ENCODE assay signal across 8 cellular contexts in the genomic region with DNA sequence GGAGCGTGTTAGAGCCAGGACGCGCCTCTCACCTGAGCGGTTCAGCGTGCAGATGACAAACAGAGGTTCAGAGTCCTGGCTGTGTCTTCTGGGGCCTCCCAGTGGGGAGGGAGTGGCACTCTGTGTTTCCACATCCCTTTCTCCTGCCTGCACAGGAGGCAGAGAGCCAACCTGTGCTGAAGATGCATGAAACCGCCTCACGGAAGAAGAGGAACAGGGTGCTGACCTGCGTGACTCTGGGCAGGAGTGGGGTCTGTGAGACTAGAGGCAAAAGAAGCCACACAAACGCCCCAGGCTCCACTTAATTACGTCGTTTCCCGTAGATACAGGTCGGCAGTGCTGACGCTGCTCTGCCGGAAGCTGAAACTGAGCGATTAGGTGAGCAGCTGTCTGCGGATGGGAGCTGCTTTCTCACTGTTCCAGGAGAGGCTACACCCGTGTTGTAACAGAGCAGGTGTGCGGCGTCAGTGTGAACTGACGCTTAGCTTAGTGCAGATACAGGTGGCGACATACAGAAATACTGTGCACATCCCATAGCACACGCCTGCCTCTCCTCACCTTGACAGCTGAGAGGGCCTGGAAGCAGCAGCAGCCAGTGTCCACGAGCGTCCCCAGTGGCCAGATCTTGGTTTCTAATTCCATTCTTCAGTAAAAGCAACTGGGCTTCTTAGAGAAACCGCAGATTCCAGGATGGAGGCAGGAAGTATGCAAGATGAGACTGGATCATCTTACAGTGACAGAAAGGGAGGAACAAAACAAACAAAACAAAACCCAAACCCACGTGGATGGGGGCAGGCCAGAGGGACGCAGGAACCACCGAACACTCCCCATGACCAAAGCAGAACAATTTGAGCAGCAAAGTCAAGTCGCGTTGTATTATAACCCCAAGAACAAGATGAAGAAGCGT. TPM values are rescaled to one million over a fixed set of nuclear protein-coding genes. Genes with fewer than 3 reads are reported as not detected.
DNase-seq lines count a peak whose midpoint lies in the region; ATAC-seq and TF ChIP-seq lines count a peak whose summit lies in the region.

No MANE protein-coding gene starts in this region.

- H3K4me3 ChIP-seq in mucosa of descending colon, result no peak overlapping the region

- no peak overlapping the region for H3K27ac Mint-ChIP-seq in CD14-positive monocyte

- H3K4me1 ChIP-seq in mucosa of descending colon (ENCODE audit: low read depth), result peaks cover 18% of the 10 kb centered on the region

- peaks cover 0 to 6% (median 3%) of the 10 kb centered on the region in 7 donors for H3K9me3 Mint-ChIP-seq in CD14-positive monocyte

- H3K36me3 Mint-ChIP-seq in CD14-positive monocyte, result no peaks in the 10 kb centered on the region

- H3K36me3 ChIP-seq in mucosa of descending colon (ENCODE audit: low read depth), result no peaks in the 10 kb centered on the region

- no peaks in the 10 kb centered on the region for H3K9me3 ChIP-seq in mucosa of descending colon

- H3K4me1 Mint-ChIP-seq in CD14-positive monocyte, result peaks cover 9% of the 10 kb centered on the region

- intact Hi-C loops in mucosa of descending colon (cut with DNase I, micrococcal nuclease), result no loop called here
- intact Hi-C loops in CD14-positive monocyte (cut with micrococcal nuclease), result no loop called here

- DNase-seq in COLO668 (lab: John Stamatoyannopoulos, UW; ENCODE audit: unreplicated experiment) (peak; percentile 97), NCI-H748 (lab: John Stamatoyannopoulos, UW; ENCODE audit: unreplicated experiment) (peak; percentile 97), dermis microvascular lymphatic vessel endothelial cell (ENCODE audit: low read depth in 2 of 2) (peak; percentile 27 to 43), mucosa of descending colon (peak in 2 of 3 donors; percentile 63 to 76), CD14-positive monocyte (ENCODE audit: low spot score) (no peak)
- no peak for DNase-seq in activated CD4-positive, alpha-beta T cell treated with anti-CD3 and anti-CD28 coated beads, Interleukin-2, amount 50 U/mL, for 1 hour

- peak; percentile 19 for TF ChIP-seq CTCF in mucosa of descending colon (IDR thresholded peaks at IDR 0.05)
- TF ChIP-seq CTCF in CD14-positive monocyte (IDR thresholded peaks at IDR 0.05), result no peak

- H3K4me3 Mint-ChIP-seq in CD14-positive monocyte, result no peak overlapping the region

- peaks cover 30 to 36% (median 31%) of the 10 kb centered on the region in 3 donors for H3K27me3 Mint-ChIP-seq in CD14-positive monocyte (ENCODE audit: low read depth in 3 of 3)

- ATAC-seq in HG02885 (IDR thresholded peaks at IDR 0.05; ENCODE audit: poor library complexity, unreplicated experiment) (peak; percentile 92), mucosa of descending colon (peak; percentile 83), GM19328 (IDR thresholded peaks at IDR 0.05; ENCODE audit: unreplicated experiment) (no peak)

RNA-seq across cellular contexts. Expression of a gene that starts 37.7 kb away (rescaled TPM):
- 8.0 and 11.5 TPM in 2 replicates for total RNA-seq in dermis microvascular lymphatic vessel endothelial cell
- total RNA-seq in mucosa of descending colon, result 100 to 1,000 TPM in 1 of 3 donors, 10 to 100 TPM in 2; 53.9 to 109 (median 95.4) TPM
- polyA plus RNA-seq in CD14-positive monocyte, result not detected

Comparison
In these comparisons a context has a peak if more than half of its experiments do, and no peak if none do; other contexts are left out.
1. DNase-seq: peak in COLO668 (single experiment), NCI-H748 (single experiment), dermis microvascular lymphatic vessel endothelial cell (2 of 2) and mucosa of descending colon (2 of 3); none in CD14-positive monocyte (single experiment) and activated CD4-positive, alpha-beta T cell treated with anti-CD3 and anti-CD28 coated beads, Interleukin-2, amount 50 U/mL, for 1 hour (single experiment).